In the genomic region with DNA sequence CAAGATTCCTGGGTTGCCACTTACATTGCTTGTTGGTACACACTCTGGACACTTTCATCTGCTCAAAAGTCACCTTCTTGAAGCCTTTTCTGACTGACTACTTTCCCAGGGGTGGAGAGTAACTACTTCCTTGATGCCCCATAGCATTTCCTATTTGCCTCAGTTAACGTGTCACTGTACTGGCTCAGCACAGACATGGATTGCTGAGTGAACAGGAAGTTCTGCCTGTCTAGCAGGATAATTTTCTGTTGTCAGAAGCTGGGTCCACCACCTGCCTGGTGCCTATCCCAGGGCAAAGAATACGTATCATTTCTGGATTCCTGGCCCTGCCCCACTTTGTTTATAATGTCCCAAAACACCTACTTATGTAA, we compare ENCODE assay signal across 1 cellular context.
TF ChIP-seq lines count a peak whose summit lies in the region.

No MANE protein-coding gene starts in this region.

TF ChIP-seq in H1, 55 proteins besides CTCF, POLR2A, EP300 and RAD21:
- TF ChIP-seq ASH2L (IDR thresholded peaks at IDR 0.05; ENCODE audit: low read length) = no peak
- no peak for TF ChIP-seq PHF8 (conservative IDR thresholded peaks at IDR 0.05; ENCODE audit: low read depth, low read length)
- no peak for TF ChIP-seq ATF3 (IDR thresholded peaks at IDR 0.05; ENCODE audit: insufficient read depth, low read depth, low read length)
TF ChIP-seq in H1: peak in this region for 0.
